ENCODE assay signal across 9 cellular contexts in genomic region chr12:80083892-80084614, GRCh38. TPM values are rescaled to one million over a fixed set of nuclear protein-coding genes. Genes with fewer than 3 reads are reported as not detected.
A peak's percentile ranks its signal among the peaks of the same experiment; 100 is the strongest.
DNase-seq lines count a peak whose midpoint lies in the region; ATAC-seq and TF ChIP-seq lines count a peak whose summit lies in the region.
"Not testable (repeated sequence)": the region's sequence is repeated elsewhere in the genome, so short reads cannot be mapped to it uniquely, and the experiment has no call there.
"Had no signal": no experiment of that assay in that cellular context is flagged by ENCODE, and none has a peak within 500 bp of the region (broad histone marks: within the 10 kb centered on the region; RNA-seq: fewer than 3 reads in every experiment).

No MANE protein-coding gene starts in this region.

- WGBS in mesendoderm (ENCODE audit: extremely low coverage, insufficient coverage, low lambda C conversion rate): no CpG with 5 or more reads among the region's 9 CpGs

- DNase-seq in COLO668 (lab: John Stamatoyannopoulos, UW; ENCODE audit: unreplicated experiment): peak; percentile 37
- DNase-seq in RPMI8226: peak; percentile 57
- peak; percentile 72 for DNase-seq in activated CD8-positive, alpha-beta T cell treated with anti-CD3 and anti-CD28 coated beads for 36 hours
- peak; percentile 63 for DNase-seq in mesendoderm
- peak; percentile 0 for DNase-seq in stimulated activated CD8-positive, alpha-beta memory T cell treated with anti-CD3 and anti-CD28 coated beads, Interleukin-15, amount 100 ng/mL, for 24 hours (ENCODE audit: low read depth)

- H2BK5ac ChIP-seq in mesendoderm (ENCODE audit: low read length): not testable (repeated sequence)

- H3K79me1 ChIP-seq in mesendoderm (ENCODE audit: low read length): not testable (repeated sequence)

- H3K9ac ChIP-seq in mesendoderm (ENCODE audit: low read length): not testable (repeated sequence)

- H2AK5ac ChIP-seq in mesendoderm (ENCODE audit: low read length): not testable (repeated sequence)

- H2BK120ac ChIP-seq in mesendoderm (ENCODE audit: low read depth, low read length): not testable (repeated sequence)

- H4K5ac ChIP-seq in mesendoderm (ENCODE audit: low read length): not testable (repeated sequence)

- H3K9me3 Mint-ChIP-seq in activated CD8-positive, alpha-beta T cell treated with anti-CD3 and anti-CD28 coated beads for 36 hours: peaks cover 22% of the 10 kb centered on the region
- peaks cover 28% of the 10 kb centered on the region for H3K9me3 Mint-ChIP-seq in activated naive CD4-positive, alpha-beta T cell treated with anti-CD3 and anti-CD28 coated beads, Interleukin-2, amount 50 U/mL, for 24 hours

- H3K27ac Mint-ChIP-seq in activated CD8-positive, alpha-beta T cell treated with anti-CD3 and anti-CD28 coated beads for 36 hours; activated naive CD4-positive, alpha-beta T cell treated with anti-CD3 and anti-CD28 coated beads, Interleukin-2, amount 50 U/mL, for 24 hours: not testable (repeated sequence)

- H3K4me2 ChIP-seq in mesendoderm (ENCODE audit: low read length): not testable (repeated sequence)

- not testable (repeated sequence) for H3K4me3 ChIP-seq in mesendoderm (ENCODE audit: low read length)

- not testable (repeated sequence) for H2BK15ac ChIP-seq in mesendoderm (replicated peaks; ENCODE audit: low read depth)

- POLR2A ChIA-PET in activated CD8-positive, alpha-beta T cell treated with anti-CD3 and anti-CD28 coated beads for 36 hours (lab: Charles Lee): not testable (repeated sequence)

- intact Hi-C loops in activated CD8-positive, alpha-beta T cell treated with anti-CD3 and anti-CD28 coated beads for 36 hours (cut with micrococcal nuclease): not testable (repeated sequence)

- H3K4ac ChIP-seq in mesendoderm (ENCODE audit: low read depth, low read length): not testable (repeated sequence)

- H3K4me1 Mint-ChIP-seq in activated CD8-positive, alpha-beta T cell treated with anti-CD3 and anti-CD28 coated beads for 36 hours (ENCODE audit: low read depth): peaks cover 13% of the 10 kb centered on the region
- H3K4me1 Mint-ChIP-seq in activated naive CD4-positive, alpha-beta T cell treated with anti-CD3 and anti-CD28 coated beads, Interleukin-2, amount 50 U/mL, for 24 hours: peaks cover 21% of the 10 kb centered on the region

- H3K27ac ChIP-seq in mesendoderm (ENCODE audit: low read depth, low read length): not testable (repeated sequence)

- H3K27me3 Mint-ChIP-seq in activated CD8-positive, alpha-beta T cell treated with anti-CD3 and anti-CD28 coated beads for 36 hours; activated naive CD4-positive, alpha-beta T cell treated with anti-CD3 and anti-CD28 coated beads, Interleukin-2, amount 50 U/mL, for 24 hours: not testable (repeated sequence)

- ATAC-seq in GM21423 (IDR thresholded peaks at IDR 0.05; ENCODE audit: unreplicated experiment): peak; percentile 55
- peak; percentile 56 for ATAC-seq in HG03108 (IDR thresholded peaks at IDR 0.05; ENCODE audit: unreplicated experiment)
- peak; percentile 88 for ATAC-seq in activated CD8-positive, alpha-beta T cell treated with anti-CD3 and anti-CD28 coated beads for 36 hours

- H3K27me3 ChIP-seq in mesendoderm (ENCODE audit: insufficient read depth, low read length, poor library complexity): not testable (repeated sequence)

- not testable (repeated sequence) for H3K36me3 ChIP-seq in mesendoderm (ENCODE audit: control insufficient read depth, insufficient read depth, low read length)

- not testable (repeated sequence) for H3K4me1 ChIP-seq in mesendoderm (ENCODE audit: control insufficient read depth, low read depth, low read length)

- CTCF ChIA-PET in activated CD8-positive, alpha-beta T cell treated with anti-CD3 and anti-CD28 coated beads for 36 hours (lab: Charles Lee): interaction anchor here (1.1 kb wide), 1 partner anchor 12 kb away, joined by 3 read pairs; no protein-coding TSS in a partner anchor

- H3K18ac ChIP-seq in mesendoderm (ENCODE audit: low read length): not testable (repeated sequence)

- not testable (repeated sequence) for H4K8ac ChIP-seq in mesendoderm (ENCODE audit: low read depth, low read length)

- H3K56ac ChIP-seq in mesendoderm (ENCODE audit: low read length): not testable (repeated sequence)

- not testable (repeated sequence) for H3K79me2 ChIP-seq in mesendoderm (ENCODE audit: control insufficient read depth, insufficient read depth, low read length)

- H3K23ac ChIP-seq in mesendoderm (ENCODE audit: low read length): not testable (repeated sequence)

- H3K36me3 Mint-ChIP-seq in activated CD8-positive, alpha-beta T cell treated with anti-CD3 and anti-CD28 coated beads for 36 hours (ENCODE audit: low read depth): peaks cover 22% of the 10 kb centered on the region
- H3K36me3 Mint-ChIP-seq in activated naive CD4-positive, alpha-beta T cell treated with anti-CD3 and anti-CD28 coated beads, Interleukin-2, amount 50 U/mL, for 24 hours: peaks cover 23% of the 10 kb centered on the region

- TF ChIP-seq CTCF in activated CD8-positive, alpha-beta T cell treated with anti-CD3 and anti-CD28 coated beads for 36 hours (IDR thresholded peaks at IDR 0.05): not testable (repeated sequence)

- not testable (repeated sequence) for H3K4me3 Mint-ChIP-seq in activated CD8-positive, alpha-beta T cell treated with anti-CD3 and anti-CD28 coated beads for 36 hours
- H3K4me3 Mint-ChIP-seq in activated naive CD4-positive, alpha-beta T cell treated with anti-CD3 and anti-CD28 coated beads, Interleukin-2, amount 50 U/mL, for 24 hours: peak overlapping the region; percentile 70

RNA-seq across cellular contexts. Expression of gene OTOGL, which starts 15.3 kb away (rescaled TPM):
- total RNA-seq in activated CD8-positive, alpha-beta T cell treated with anti-CD3 and anti-CD28 coated beads for 36 hours: not detected
- polyA plus RNA-seq in mesendoderm (2013, experiment 1 of 2): 0.08 TPM
- 0.08 TPM for polyA plus RNA-seq in mesendoderm (2013, experiment 2 of 2)
- polyA plus RNA-seq: smooth muscle cell had no signal

Comparison
In these comparisons a context has a peak if more than half of its experiments do, and no peak if none do; other contexts are left out.
1. DNase-seq: peak in every context shown above with its lines; median percentile 72 in activated CD8-positive, alpha-beta T cell treated with anti-CD3 and anti-CD28 coated beads for 36 hours; 63 in mesendoderm; 57 in RPMI8226; 37 in COLO668; 0 in stimulated activated CD8-positive, alpha-beta memory T cell treated with anti-CD3 and anti-CD28 coated beads, Interleukin-15, amount 100 ng/mL, for 24 hours.